1 cellular context compared by ENCODE assay signal in the genomic region with DNA sequence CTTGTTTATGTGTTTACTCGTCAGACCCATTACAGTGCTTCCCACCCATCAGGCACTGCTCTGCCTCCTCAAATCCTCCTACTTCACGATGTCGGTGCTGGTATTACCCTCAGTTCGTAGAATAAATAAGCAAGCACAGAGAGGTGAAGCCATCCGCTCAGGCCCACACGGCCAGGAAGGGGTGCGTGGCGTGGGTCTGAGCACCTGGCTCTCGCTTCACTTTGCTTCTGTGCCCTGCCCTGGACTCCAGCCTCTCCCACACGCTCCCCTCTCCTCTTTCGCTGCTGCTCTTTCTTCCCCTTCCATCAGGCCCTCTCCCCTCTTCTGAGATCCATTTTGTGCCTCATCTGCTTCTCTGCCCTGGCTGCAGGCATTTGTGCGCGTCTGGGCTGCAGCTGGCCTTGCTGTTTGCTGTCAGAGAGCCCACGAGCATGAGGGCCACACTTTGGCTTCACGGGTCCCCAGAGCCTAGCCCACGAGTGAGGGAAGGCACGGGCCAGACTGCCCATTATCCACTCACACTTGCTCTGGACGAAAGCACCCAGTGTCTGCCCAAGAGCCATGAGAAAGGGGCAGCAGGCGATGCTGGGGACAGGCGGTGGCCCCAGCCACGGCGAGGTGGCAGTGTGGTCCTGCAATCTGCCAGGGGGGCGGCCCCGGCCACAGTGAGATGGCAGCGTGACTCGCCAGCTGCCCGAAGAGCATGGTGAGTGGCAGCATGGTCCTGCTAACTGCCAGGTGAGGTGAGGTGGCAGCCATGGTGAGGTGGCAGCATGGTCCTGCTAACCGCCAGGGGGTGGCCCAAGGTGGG.
TF ChIP-seq lines count a peak whose summit lies in the region.

No MANE protein-coding gene starts in this region.

TF ChIP-seq in IMR-90, 13 proteins besides CTCF, POLR2A, EP300 and RAD21 (continued from another document):
- TF ChIP-seq USF2 (IDR thresholded peaks at IDR 0.05; ENCODE audit: low read depth, low read length) (no peak), RCOR1 (IDR thresholded peaks at IDR 0.05; ENCODE audit: insufficient replicate concordance, low read length) (no peak), RFX5 (IDR thresholded peaks at IDR 0.05; ENCODE audit: low read depth, low read length) (no peak), CEBPB (IDR thresholded peaks at IDR 0.05; ENCODE audit: low read depth, low read length) (no peak), FOS (IDR thresholded peaks at IDR 0.05; ENCODE audit: low read depth, low read length) (no peak), CHD1 (IDR thresholded peaks at IDR 0.05; ENCODE audit: low read depth, low read length) (no peak), BHLHE40 (IDR thresholded peaks at IDR 0.05; ENCODE audit: low read depth, low read length) (no peak)
- TF ChIP-seq, protein P1, sequence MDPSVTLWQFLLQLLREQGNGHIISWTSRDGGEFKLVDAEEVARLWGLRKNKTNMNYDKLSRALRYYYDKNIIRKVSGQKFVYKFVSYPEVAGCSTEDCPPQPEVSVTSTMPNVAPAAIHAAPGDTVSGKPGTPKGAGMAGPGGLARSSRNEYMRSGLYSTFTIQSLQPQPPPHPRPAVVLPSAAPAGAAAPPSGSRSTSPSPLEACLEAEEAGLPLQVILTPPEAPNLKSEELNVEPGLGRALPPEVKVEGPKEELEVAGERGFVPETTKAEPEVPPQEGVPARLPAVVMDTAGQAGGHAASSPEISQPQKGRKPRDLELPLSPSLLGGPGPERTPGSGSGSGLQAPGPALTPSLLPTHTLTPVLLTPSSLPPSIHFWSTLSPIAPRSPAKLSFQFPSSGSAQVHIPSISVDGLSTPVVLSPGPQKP (IDR thresholded peaks at IDR 0.05; ENCODE audit: borderline replicate concordance, low read depth, low read length): no peak
